ENCODE assay signal across 11 cellular contexts in the genomic region with DNA sequence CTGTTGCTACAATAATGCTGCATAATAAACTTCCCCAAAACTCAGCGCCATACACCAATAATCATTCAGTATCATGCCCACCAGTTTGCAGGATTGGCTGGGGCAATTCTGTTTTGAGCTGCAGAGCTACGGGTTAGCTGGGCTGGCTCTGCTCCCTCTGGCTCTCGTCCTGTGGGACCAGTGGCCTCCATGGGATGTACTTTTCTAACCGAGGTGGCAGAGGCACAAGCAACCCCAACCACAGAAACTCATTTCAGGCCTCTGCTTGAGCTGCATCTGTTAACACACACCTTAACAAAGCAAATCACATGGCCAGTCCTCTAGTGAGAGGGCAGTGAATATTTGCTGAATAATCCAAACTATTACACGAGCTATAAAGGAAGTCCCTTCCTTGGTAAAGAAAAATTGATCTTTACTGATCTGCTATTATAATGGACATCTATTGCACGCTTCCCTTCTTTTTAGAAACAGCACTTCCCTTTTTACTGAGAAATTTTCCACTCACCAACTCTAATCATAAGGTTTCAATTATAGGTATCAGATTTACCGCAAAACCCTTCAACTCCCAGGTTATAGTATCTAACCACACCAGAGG. TPM values are rescaled to one million over a fixed set of nuclear protein-coding genes. Genes with fewer than 3 reads are reported as not detected.
DNase-seq lines count a peak whose midpoint lies in the region; ATAC-seq lines count a peak whose summit lies in the region.
"Had no signal": no experiment of that assay in that cellular context is flagged by ENCODE, and none has a peak within 500 bp of the region (broad histone marks: within the 10 kb centered on the region; RNA-seq: fewer than 3 reads in every experiment).

No MANE protein-coding gene starts in this region.

- H3K36me3 ChIP-seq in mesendoderm (ENCODE audit: control insufficient read depth, insufficient read depth, low read length): no peaks in the 10 kb centered on the region
- H3K36me3 ChIP-seq: suprapubic skin had no signal

- no peak overlapping the region for H3K18ac ChIP-seq in mesendoderm (ENCODE audit: low read length)

- no peak overlapping the region for H3K9ac ChIP-seq in mesendoderm (ENCODE audit: low read length)

- no peak overlapping the region for H3K23ac ChIP-seq in mesendoderm (ENCODE audit: low read length)

- no peak overlapping the region for H2BK120ac ChIP-seq in mesendoderm (ENCODE audit: low read depth, low read length)

- peak; percentile 31 for ATAC-seq in HG03097 (IDR thresholded peaks at IDR 0.05; ENCODE audit: low FRiP score, unreplicated experiment)
- ATAC-seq in stimulated activated naive CD8-positive, alpha-beta T cell treated with anti-CD3 and anti-CD28 coated beads, Interleukin-15, Interleukin-2, amounts not matched to agents 100 U/mL and 50 U/mL, for 24 hours: peak; percentile 11

- WGBS in mesendoderm (ENCODE audit: extremely low coverage, insufficient coverage, low lambda C conversion rate): no CpG with 5 or more reads among the region's 7 CpGs

- no peaks in the 10 kb centered on the region for H3K79me2 ChIP-seq in mesendoderm (ENCODE audit: control insufficient read depth, insufficient read depth, low read length)

- no peaks in the 10 kb centered on the region for H3K79me1 ChIP-seq in mesendoderm (ENCODE audit: low read length)

- DNase-seq in NCI-H146 (lab: John Stamatoyannopoulos, UW) (peak; percentile 12), NCI-H146 treated with DMSO at 0.1 percent for 48 hours (lab: John Stamatoyannopoulos, UW; ENCODE audit: unreplicated experiment) (no peak), OCI-M1 (lab: John Stamatoyannopoulos, UW) (peak; percentile 66), mesendoderm (no peak), GM19240 (ENCODE audit: insufficient read length, low spot score) (no peak), NCI-H510A treated with DMSO at 0.1 percent for 48 hours (lab: John Stamatoyannopoulos, UW) (no peak)
- no peak for DNase-seq in stimulated activated naive CD8-positive, alpha-beta T cell treated with anti-CD3 and anti-CD28 coated beads, Interleukin-15, Interleukin-2, amounts not matched to agents 100 U/mL and 50 U/mL, for 24 hours
- DNase-seq: activated CD4-positive, alpha-beta memory T cell treated with anti-CD3 and anti-CD28 coated beads, Interleukin-2, amount 10 ng/mL, durations not matched to agents 7 days and 5 days; NCI-H1092 had no signal

- H2BK15ac ChIP-seq in mesendoderm (replicated peaks; ENCODE audit: low read depth): no peak overlapping the region

- no peak overlapping the region for H2BK5ac ChIP-seq in mesendoderm (ENCODE audit: low read length)

- no peak overlapping the region for H3K4ac ChIP-seq in mesendoderm (ENCODE audit: low read depth, low read length)

- no peak overlapping the region for H4K8ac ChIP-seq in mesendoderm (ENCODE audit: low read depth, low read length)

- H3K27me3 ChIP-seq in mesendoderm (ENCODE audit: insufficient read depth, low read length, poor library complexity): no peaks in the 10 kb centered on the region
- H3K27me3 ChIP-seq: suprapubic skin had no signal

- no peak overlapping the region for H2AK5ac ChIP-seq in mesendoderm (ENCODE audit: low read length)

- H3K56ac ChIP-seq in mesendoderm (ENCODE audit: low read length): no peak overlapping the region

- H4K5ac ChIP-seq in mesendoderm (ENCODE audit: low read length): no peak overlapping the region

- no peak overlapping the region for H3K27ac ChIP-seq in mesendoderm (ENCODE audit: low read depth, low read length)
- H3K27ac ChIP-seq: suprapubic skin had no signal

- H3K4me1 ChIP-seq in mesendoderm (ENCODE audit: control insufficient read depth, low read depth, low read length): no peaks in the 10 kb centered on the region

- no peak overlapping the region for H3K4me2 ChIP-seq in mesendoderm (ENCODE audit: low read length)

- no peak overlapping the region for H3K4me3 ChIP-seq in mesendoderm (ENCODE audit: low read length)
- H3K4me3 ChIP-seq: suprapubic skin had no signal

RNA-seq across cellular contexts. Expression of gene BCL2A1, which starts 11.0 kb away (rescaled TPM):
- not detected for polyA plus RNA-seq in mesendoderm (2013, experiment 1 of 2)
- not detected for polyA plus RNA-seq in mesendoderm (2013, experiment 2 of 2)

Comparison
In these comparisons a context has a peak if more than half of its experiments do, and no peak if none do; other contexts are left out.
1. DNase-seq: peak in NCI-H146 (single experiment) and OCI-M1 (single experiment); none in NCI-H146 treated with DMSO at 0.1 percent for 48 hours (single experiment), stimulated activated naive CD8-positive, alpha-beta T cell treated with anti-CD3 and anti-CD28 coated beads, Interleukin-15, Interleukin-2, amounts not matched to agents 100 U/mL and 50 U/mL, for 24 hours (single experiment), mesendoderm (single experiment), GM19240 (single experiment) and NCI-H510A treated with DMSO at 0.1 percent for 48 hours (single experiment).